ENCODE assay signal across 1 cellular context in the genomic region with DNA sequence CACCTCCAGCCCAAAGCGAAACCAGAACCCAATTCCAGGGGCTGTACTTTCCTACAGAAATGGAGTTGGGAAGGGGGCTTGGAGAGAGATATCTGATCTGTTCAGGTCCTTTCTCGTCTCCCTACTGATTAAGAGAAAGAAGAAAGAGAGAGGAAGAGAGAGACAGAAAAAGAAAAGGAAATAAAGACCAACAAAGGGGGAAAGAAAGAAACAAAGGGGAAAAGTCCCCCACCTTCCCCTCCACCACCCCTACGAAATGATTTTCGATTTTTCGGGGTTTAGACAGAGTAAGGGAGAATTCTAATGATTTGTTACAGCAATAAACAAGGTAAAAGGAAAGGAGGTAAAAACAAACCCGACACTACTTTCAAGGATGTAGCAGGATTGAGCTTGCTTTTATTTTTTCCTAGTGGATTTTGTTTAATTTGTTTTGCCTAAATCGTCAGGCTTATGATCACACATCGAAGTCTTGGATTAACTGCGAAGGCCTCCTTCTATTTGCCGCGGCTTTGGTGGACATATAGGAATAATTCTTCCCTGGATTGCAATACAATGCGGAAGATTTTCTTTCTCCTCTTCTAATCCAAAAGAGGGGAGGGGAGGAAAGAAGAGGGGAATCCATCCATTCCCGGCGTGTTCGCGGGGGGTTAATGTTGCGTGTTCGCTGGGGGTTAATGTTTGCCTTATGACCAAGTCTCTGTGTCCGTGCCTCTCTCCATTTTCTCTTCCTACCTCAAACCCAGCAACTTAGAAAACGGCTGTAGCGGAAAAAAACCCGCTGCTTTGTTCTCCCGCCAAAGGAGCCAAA.
TF ChIP-seq lines count a peak whose summit lies in the region.

No MANE protein-coding gene starts in this region.

TF ChIP-seq in K562, 482 proteins besides CTCF, POLR2A, EP300 and RAD21 (continues in another document):
- TF ChIP-seq, protein P1, sequence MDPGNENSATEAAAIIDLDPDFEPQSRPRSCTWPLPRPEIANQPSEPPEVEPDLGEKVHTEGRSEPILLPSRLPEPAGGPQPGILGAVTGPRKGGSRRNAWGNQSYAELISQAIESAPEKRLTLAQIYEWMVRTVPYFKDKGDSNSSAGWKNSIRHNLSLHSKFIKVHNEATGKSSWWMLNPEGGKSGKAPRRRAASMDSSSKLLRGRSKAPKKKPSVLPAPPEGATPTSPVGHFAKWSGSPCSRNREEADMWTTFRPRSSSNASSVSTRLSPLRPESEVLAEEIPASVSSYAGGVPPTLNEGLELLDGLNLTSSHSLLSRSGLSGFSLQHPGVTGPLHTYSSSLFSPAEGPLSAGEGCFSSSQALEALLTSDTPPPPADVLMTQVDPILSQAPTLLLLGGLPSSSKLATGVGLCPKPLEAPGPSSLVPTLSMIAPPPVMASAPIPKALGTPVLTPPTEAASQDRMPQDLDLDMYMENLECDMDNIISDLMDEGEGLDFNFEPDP (CRISPR knock-in tag; IDR thresholded peaks at IDR 0.05): no peak
- TF ChIP-seq TEAD1 (CRISPR knock-in tag; IDR thresholded peaks at IDR 0.05) (no peak), SP1 (CRISPR knock-in tag; IDR thresholded peaks at IDR 0.05) (0 out of 2 replicates have a peak, but pooled peaks have one; percentile 1), ZNF253 (CRISPR knock-in tag; conservative IDR thresholded peaks at IDR 0.05) (no peak), RB1 (IDR thresholded peaks at IDR 0.05; ENCODE audit: low read depth) (no peak), BRCA1 (IDR thresholded peaks at IDR 0.05) (no peak), BRCA1 (CRISPR knock-in tag; IDR thresholded peaks at IDR 0.05) (no peak), SMARCC2 (IDR thresholded peaks at IDR 0.05; ENCODE audit: low read depth) (no peak), HNRNPH1 (optimal IDR thresholded peaks at IDR 0.05; ENCODE audit: low read depth, low read length) (no peak), PURB (CRISPR knock-in tag; IDR thresholded peaks at IDR 0.05; ENCODE audit: low read depth) (no peak), FOXJ2 (tag; IDR thresholded peaks at IDR 0.05) (no peak), CHCHD3 (CRISPR knock-in tag; IDR thresholded peaks at IDR 0.05) (no peak), BACH1 (tag; IDR thresholded peaks at IDR 0.05) (no peak), ZNF408 (CRISPR knock-in tag; IDR thresholded peaks at IDR 0.05; ENCODE audit: low read depth) (no peak), RBM39 (optimal IDR thresholded peaks at IDR 0.05; ENCODE audit: low read depth, low read length) (peak; percentile 12), YY1 (IDR thresholded peaks at IDR 0.05; ENCODE audit: borderline replicate concordance in 1 of 3, control insufficient read depth in 1 of 3, extremely low read depth in 1 of 3, insufficient read depth in 3 of 3, insufficient read length in 1 of 3, insufficient replicate concordance in 2 of 3, low read depth in 1 of 3, low read length in 2 of 3) (peak in 1 of 3 experiments; percentile 43), POLR2H (tag; IDR thresholded peaks at IDR 0.05; ENCODE audit: low read depth) (0 out of 2 replicates have a peak, but pooled peaks have one; percentile 8), TAF1 (IDR thresholded peaks at IDR 0.05; ENCODE audit: control insufficient read depth, extremely low read depth, insufficient read depth, low read length, severe bottlenecking) (no peak)
- TF ChIP-seq, protein P2, sequence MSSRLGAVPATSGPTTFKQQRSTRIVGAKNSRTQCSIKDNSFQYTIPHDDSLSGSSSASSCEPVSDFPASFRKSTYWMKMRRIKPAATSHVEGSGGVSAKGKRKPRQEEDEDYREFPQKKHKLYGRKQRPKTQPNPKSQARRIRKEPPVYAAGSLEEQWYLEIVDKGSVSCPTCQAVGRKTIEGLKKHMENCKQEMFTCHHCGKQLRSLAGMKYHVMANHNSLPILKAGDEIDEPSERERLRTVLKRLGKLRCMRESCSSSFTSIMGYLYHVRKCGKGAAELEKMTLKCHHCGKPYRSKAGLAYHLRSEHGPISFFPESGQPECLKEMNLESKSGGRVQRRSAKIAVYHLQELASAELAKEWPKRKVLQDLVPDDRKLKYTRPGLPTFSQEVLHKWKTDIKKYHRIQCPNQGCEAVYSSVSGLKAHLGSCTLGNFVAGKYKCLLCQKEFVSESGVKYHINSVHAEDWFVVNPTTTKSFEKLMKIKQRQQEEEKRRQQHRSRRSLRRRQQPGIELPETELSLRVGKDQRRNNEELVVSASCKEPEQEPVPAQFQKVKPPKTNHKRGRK (tag; IDR thresholded peaks at IDR 0.05): peak; percentile 96
- TF ChIP-seq, protein P3, sequence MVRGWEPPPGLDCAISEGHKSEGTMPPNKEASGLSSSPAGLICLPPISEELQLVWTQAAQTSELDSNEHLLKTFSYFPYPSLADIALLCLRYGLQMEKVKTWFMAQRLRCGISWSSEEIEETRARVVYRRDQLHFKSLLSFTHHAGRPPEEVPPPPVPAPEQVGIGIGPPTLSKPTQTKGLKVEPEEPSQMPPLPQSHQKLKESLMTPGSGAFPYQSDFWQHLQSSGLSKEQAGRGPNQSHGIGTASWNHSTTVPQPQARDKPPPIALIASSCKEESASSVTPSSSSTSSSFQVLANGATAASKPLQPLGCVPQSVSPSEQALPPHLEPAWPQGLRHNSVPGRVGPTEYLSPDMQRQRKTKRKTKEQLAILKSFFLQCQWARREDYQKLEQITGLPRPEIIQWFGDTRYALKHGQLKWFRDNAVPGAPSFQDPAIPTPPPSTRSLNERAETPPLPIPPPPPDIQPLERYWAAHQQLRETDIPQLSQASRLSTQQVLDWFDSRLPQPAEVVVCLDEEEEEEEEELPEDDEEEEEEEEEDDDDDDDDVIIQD (CRISPR knock-in tag; IDR thresholded peaks at IDR 0.05): no peak
- TF ChIP-seq, protein P4, sequence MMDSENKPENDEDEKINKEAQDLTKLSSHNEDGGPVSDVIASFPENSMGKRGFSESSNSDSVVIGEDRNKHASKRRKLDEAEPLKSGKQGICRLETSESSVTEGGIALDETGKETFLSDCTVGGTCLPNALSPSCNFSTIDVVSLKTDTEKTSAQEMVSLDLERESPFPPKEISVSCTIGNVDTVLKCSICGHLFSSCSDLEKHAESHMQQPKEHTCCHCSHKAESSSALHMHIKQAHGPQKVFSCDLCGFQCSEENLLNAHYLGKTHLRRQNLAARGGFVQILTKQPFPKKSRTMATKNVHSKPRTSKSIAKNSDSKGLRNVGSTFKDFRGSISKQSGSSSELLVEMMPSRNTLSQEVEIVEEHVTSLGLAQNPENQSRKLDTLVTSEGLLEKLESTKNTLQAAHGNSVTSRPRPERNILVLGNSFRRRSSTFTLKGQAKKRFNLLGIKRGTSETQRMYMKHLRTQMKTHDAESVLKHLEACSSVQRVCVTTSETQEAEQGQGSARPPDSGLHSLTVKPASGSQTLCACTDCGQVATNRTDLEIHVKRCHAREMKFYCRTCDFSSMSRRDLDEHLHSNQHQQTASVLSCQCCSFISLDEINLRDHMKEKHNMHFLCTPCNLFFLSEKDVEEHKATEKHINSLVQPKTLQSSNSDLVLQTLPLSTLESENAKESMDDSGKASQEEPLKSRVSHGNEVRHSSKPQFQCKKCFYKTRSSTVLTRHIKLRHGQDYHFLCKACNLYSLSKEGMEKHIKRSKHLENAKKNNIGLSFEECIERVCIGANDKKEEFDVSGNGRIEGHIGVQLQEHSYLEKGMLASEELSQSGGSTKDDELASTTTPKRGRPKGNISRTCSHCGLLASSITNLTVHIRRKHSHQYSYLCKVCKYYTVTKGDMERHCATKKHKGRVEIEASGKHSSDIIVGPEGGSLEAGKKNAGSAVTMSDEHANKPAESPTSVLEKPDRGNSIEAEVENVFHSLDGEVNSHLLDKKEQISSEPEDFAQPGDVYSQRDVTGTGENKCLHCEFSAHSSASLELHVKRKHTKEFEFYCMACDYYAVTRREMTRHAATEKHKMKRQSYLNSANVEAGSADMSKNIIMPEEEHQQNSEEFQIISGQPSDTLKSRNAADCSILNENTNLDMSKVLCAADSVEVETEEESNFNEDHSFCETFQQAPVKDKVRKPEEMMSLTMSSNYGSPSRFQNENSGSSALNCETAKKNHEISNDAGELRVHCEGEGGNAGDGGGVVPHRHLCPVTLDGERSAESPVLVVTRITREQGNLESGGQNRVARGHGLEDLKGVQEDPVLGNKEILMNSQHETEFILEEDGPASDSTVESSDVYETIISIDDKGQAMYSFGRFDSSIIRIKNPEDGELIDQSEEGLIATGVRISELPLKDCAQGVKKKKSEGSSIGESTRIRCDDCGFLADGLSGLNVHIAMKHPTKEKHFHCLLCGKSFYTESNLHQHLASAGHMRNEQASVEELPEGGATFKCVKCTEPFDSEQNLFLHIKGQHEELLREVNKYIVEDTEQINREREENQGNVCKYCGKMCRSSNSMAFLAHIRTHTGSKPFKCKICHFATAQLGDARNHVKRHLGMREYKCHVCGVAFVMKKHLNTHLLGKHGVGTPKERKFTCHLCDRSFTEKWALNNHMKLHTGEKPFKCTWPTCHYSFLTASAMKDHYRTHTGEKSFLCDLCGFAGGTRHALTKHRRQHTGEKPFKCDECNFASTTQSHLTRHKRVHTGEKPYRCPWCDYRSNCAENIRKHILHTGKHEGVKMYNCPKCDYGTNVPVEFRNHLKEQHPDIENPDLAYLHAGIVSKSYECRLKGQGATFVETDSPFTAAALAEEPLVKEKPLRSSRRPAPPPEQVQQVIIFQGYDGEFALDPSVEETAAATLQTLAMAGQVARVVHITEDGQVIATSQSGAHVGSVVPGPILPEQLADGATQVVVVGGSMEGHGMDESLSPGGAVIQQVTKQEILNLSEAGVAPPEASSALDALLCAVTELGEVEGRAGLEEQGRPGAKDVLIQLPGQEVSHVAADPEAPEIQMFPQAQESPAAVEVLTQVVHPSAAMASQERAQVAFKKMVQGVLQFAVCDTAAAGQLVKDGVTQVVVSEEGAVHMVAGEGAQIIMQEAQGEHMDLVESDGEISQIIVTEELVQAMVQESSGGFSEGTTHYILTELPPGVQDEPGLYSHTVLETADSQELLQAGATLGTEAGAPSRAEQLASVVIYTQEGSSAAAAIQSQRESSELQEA (IDR thresholded peaks at IDR 0.05; ENCODE audit: low read depth): no peak
- TF ChIP-seq, protein P5, sequence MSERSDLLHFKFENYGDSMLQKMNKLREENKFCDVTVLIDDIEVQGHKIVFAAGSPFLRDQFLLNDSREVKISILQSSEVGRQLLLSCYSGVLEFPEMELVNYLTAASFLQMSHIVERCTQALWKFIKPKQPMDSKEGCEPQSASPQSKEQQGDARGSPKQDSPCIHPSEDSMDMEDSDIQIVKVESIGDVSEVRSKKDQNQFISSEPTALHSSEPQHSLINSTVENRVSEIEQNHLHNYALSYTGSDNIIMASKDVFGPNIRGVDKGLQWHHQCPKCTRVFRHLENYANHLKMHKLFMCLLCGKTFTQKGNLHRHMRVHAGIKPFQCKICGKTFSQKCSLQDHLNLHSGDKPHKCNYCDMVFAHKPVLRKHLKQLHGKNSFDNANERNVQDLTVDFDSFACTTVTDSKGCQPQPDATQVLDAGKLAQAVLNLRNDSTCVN (CRISPR knock-in tag; IDR thresholded peaks at IDR 0.05): peak; percentile 26; the same call in 1 of the 2 replicates
- TF ChIP-seq, protein P6, sequence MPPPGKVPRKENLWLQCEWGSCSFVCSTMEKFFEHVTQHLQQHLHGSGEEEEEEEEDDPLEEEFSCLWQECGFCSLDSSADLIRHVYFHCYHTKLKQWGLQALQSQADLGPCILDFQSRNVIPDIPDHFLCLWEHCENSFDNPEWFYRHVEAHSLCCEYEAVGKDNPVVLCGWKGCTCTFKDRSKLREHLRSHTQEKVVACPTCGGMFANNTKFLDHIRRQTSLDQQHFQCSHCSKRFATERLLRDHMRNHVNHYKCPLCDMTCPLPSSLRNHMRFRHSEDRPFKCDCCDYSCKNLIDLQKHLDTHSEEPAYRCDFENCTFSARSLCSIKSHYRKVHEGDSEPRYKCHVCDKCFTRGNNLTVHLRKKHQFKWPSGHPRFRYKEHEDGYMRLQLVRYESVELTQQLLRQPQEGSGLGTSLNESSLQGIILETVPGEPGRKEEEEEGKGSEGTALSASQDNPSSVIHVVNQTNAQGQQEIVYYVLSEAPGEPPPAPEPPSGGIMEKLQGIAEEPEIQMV (tag; conservative IDR thresholded peaks at IDR 0.05; ENCODE audit: low read depth): 0 out of 2 replicates have a peak, but pooled peaks have one; percentile 13
- TF ChIP-seq, protein P7, sequence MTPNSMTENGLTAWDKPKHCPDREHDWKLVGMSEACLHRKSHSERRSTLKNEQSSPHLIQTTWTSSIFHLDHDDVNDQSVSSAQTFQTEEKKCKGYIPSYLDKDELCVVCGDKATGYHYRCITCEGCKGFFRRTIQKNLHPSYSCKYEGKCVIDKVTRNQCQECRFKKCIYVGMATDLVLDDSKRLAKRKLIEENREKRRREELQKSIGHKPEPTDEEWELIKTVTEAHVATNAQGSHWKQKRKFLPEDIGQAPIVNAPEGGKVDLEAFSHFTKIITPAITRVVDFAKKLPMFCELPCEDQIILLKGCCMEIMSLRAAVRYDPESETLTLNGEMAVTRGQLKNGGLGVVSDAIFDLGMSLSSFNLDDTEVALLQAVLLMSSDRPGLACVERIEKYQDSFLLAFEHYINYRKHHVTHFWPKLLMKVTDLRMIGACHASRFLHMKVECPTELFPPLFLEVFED (CRISPR knock-in tag; conservative IDR thresholded peaks at IDR 0.05): 0 out of 2 replicates have a peak, but pooled peaks have one; percentile 7
- TF ChIP-seq, protein P8, sequence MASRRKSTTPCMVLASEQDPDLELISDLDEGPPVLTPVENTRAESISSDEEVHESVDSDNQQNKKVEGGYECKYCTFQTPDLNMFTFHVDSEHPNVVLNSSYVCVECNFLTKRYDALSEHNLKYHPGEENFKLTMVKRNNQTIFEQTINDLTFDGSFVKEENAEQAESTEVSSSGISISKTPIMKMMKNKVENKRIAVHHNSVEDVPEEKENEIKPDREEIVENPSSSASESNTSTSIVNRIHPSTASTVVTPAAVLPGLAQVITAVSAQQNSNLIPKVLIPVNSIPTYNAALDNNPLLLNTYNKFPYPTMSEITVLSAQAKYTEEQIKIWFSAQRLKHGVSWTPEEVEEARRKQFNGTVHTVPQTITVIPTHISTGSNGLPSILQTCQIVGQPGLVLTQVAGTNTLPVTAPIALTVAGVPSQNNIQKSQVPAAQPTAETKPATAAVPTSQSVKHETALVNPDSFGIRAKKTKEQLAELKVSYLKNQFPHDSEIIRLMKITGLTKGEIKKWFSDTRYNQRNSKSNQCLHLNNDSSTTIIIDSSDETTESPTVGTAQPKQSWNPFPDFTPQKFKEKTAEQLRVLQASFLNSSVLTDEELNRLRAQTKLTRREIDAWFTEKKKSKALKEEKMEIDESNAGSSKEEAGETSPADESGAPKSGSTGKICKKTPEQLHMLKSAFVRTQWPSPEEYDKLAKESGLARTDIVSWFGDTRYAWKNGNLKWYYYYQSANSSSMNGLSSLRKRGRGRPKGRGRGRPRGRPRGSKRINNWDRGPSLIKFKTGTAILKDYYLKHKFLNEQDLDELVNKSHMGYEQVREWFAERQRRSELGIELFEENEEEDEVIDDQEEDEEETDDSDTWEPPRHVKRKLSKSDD (conservative IDR thresholded peaks at IDR 0.05; ENCODE audit: low read length): no peak
- TF ChIP-seq, protein P9, sequence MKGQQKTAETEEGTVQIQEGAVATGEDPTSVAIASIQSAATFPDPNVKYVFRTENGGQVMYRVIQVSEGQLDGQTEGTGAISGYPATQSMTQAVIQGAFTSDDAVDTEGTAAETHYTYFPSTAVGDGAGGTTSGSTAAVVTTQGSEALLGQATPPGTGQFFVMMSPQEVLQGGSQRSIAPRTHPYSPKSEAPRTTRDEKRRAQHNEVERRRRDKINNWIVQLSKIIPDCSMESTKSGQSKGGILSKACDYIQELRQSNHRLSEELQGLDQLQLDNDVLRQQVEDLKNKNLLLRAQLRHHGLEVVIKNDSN (CRISPR knock-in tag; IDR thresholded peaks at IDR 0.05): no peak
